11 cellular contexts compared by ENCODE assay signal in the genomic region with DNA sequence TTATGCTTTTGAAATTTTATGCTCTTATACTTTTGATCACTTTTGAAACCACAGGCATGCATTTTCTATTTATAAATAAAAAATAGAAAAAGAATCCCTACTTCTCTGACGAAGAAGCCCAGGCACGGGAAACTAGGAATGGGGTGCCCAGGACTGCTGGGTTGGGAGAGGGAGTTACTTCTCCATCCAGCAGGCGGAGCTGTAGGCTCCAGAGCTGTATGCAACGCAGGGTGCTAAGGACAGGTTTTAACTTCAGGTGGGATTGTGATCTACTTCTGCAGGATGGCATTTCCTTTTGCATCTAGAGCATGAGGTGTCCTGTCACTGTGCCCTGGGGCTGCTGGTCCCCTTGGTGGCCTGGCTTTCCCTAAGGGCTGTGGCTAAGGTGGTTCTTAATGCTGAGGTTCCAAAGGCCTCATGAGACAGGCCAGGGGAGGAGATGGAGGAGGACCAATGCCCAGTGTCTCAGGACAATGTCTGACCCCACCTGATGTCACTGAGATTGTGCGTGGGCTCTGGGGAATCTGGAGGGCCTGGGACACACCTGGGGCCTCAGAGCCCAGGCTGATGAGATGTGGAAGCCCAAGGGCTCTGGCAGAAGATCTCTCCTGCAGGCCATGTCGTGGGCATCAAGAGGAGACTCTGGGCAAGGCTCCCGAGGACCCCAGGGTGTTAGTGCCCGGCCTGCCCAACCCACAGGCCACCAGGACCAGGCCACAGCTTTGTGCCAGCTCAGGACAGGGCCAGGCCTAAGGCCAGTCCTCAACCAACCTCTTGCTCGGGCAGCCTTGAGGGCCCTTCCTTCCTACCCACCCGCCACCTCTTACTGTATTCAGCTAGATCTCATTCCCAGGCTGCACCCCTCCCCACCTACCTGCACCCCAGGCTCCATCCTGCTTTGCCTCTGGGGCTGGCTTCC. TPM values are rescaled to one million over a fixed set of nuclear protein-coding genes. Genes with fewer than 3 reads are reported as not detected.
A peak's percentile ranks its signal among the peaks of the same experiment; 100 is the strongest.
DNase-seq lines count a peak whose midpoint lies in the region; ATAC-seq, FAIRE-seq and TF ChIP-seq lines count a peak whose summit lies in the region.
"Had no signal": no experiment of that assay in that cellular context is flagged by ENCODE, and none has a peak within 500 bp of the region (broad histone marks: within the 10 kb centered on the region; RNA-seq: fewer than 3 reads in every experiment).

No MANE protein-coding gene starts in this region.

- H3K27ac ChIP-seq in DOHH2 (ENCODE audit: low read depth, low read length) (no peak overlapping the region), HepG2 (ENCODE audit: extremely low read length, insufficient read depth, low read length) (no peak overlapping the region)
- H3K27ac ChIP-seq: pancreas had no signal

- H3K4me1 Mint-ChIP-seq in WTC11 = 0 out of 2 replicates have a peak, but pooled peaks cover 5% of the 10 kb centered on the region

- POLR2A ChIA-PET in WTC11 (lab: Charles Lee) = no interaction called here
- POLR2A ChIA-PET in HepG2 (lab: Yijun Ruan, JAX) = interaction anchor here (1.0 to 8.5 kb wide), 4 partner anchors 11 to 24 kb away, joined by 4 to 117 read pairs (median 51); a partner anchor contains a TSS

- H3K4me3 ChIP-seq in DOHH2 (ENCODE audit: low read length) (no peak overlapping the region), HepG2 (replicated peaks in 1 of 3; ENCODE audit: insufficient read depth in 1 of 3, low read depth in 2 of 3, low read length in 3 of 3) (peak overlapping the region in 1 of 3 experiments; percentile 33; a peak in 2 of 6 replicates)
- H3K4me3 ChIP-seq: pancreas had no signal

- TF ChIP-seq POLR2A in HepG2 (IDR thresholded peaks at IDR 0.05; ENCODE audit: insufficient read depth in 1 of 2, low read depth in 2 of 2, low read length in 2 of 2) = no peak

- ATAC-seq in WTC11 (peak; percentile 96), HepG2 (peak; percentile 97), GM21529 (IDR thresholded peaks at IDR 0.05; ENCODE audit: unreplicated experiment) (no peak), GM21723 (IDR thresholded peaks at IDR 0.05; ENCODE audit: unreplicated experiment) (no peak)

- intact Hi-C loops in HepG2 (cut with micrococcal nuclease; ENCODE audit: unreplicated experiment) = loop anchor here (1.0 to 5.0 kb wide), 2 partner anchors 35 to 480 kb away; no protein-coding TSS in a partner anchor

- H3K27ac Mint-ChIP-seq in WTC11 = no peak overlapping the region
- H3K27ac Mint-ChIP-seq: stimulated activated naive CD8-positive, alpha-beta T cell treated with anti-CD3 and anti-CD28 coated beads, Interleukin-15, Interleukin-2, amounts not matched to agents 100 ng/mL and 50 ng/mL, for 24 hours had no signal

- no peaks in the 10 kb centered on the region for H3F3A ChIP-seq in DOHH2 (ENCODE audit: control insufficient read depth, insufficient read depth)

- H2AFZ ChIP-seq in HepG2 (ENCODE audit: low read length) = no peak overlapping the region

- DNase-seq in HT-29 (ENCODE audit: low spot score) (peak; percentile 56), WTC11 (ENCODE audit: low spot score) (peak; percentile 61), HepG2 (ENCODE audit: low spot score) (peak; percentile 57), DMS79 (lab: John Stamatoyannopoulos, UW) (no peak), T1000 (lab: John Stamatoyannopoulos, UW) (no peak)
- DNase-seq: NCI-H524 treated with DMSO at 0.1 percent for 48 hours, pancreas had no signal

- no peaks in the 10 kb centered on the region for H3K9me2 ChIP-seq in DOHH2 (replicated peaks; ENCODE audit: control insufficient read depth, low read length)

- peak; percentile 76 for FAIRE-seq in HepG2 (lab: Jason Lieb, UNC)
- FAIRE-seq: pancreas had no signal

- CTCF ChIA-PET in WTC11 (lab: Charles Lee) (interaction anchor here (0.5 to 2.7 kb wide), 13 partner anchors 9 to 1382 kb away, joined by 3 to 28 read pairs (median 6); no protein-coding TSS in a partner anchor), HepG2 (lab: Yijun Ruan, JAX; ENCODE audit: low intra/inter-chr PET ratio, low total read pairs) (interaction anchor here (0.9 to 2.5 kb wide), 7 partner anchors 9 to 480 kb away, joined by 3 to 11 read pairs (median 6); no protein-coding TSS in a partner anchor)

- H3K36me3 ChIP-seq in DOHH2 (ENCODE audit: control insufficient read depth, low read length) (no peaks in the 10 kb centered on the region), HepG2 (replicated peaks in 1 of 2; ENCODE audit: control insufficient read depth in 1 of 2, insufficient read depth in 2 of 2, low read length in 2 of 2) (no peaks in the 10 kb centered on the region)
- H3K36me3 ChIP-seq: pancreas had no signal

- no peaks in the 10 kb centered on the region for H3K9me3 ChIP-seq in DOHH2 (ENCODE audit: control insufficient read depth, insufficient read depth, low read length)
- H3K9me3 ChIP-seq in HepG2 (ENCODE audit: low read length) = peaks cover 1% of the 10 kb centered on the region; the same call in 1 of the 2 replicates
- H3K9me3 ChIP-seq: pancreas had no signal

- H3K36me3 Mint-ChIP-seq in WTC11 = peaks cover 4% of the 10 kb centered on the region

- no peak overlapping the region; the same call in 1 of the 2 replicates for H3K9ac ChIP-seq in HepG2 (ENCODE audit: insufficient read depth, low read depth, low read length)

- TF ChIP-seq CTCF in DOHH2 (IDR thresholded peaks at IDR 0.05; ENCODE audit: low read depth, low read length, poor library complexity, severe bottlenecking) (peak; percentile 72), WTC11 (IDR thresholded peaks at IDR 0.05) (peak; percentile 57), HepG2 (CRISPR knock-in tag; IDR thresholded peaks at IDR 0.05) (peak; percentile 89)

- TF ChIP-seq EP300 in HepG2 (IDR thresholded peaks at IDR 0.05; ENCODE audit: low read depth in 2 of 2, low read length in 2 of 2) = no peak
- no peak for TF ChIP-seq EP300 in HepG2 (CRISPR knock-in tag; IDR thresholded peaks at IDR 0.05; ENCODE audit: borderline replicate concordance)

- H3K4me1 ChIP-seq in DOHH2 (ENCODE audit: control insufficient read depth, low read length) (no peaks in the 10 kb centered on the region), HepG2 (ENCODE audit: insufficient read depth, low read length) (peaks cover 73% of the 10 kb centered on the region)
- H3K4me1 ChIP-seq: pancreas had no signal

- in situ Hi-C loops in HepG2 (cut with HindIII; ENCODE audit: extremely low pct_ligation_motif_present, low pct_unique_long_range_greater_than_20kb) = no loop called here

- peaks cover 16% of the 10 kb centered on the region for H3K27me3 ChIP-seq in DOHH2 (ENCODE audit: control insufficient read depth, low read length)
- no peaks in the 10 kb centered on the region for H3K27me3 ChIP-seq in HepG2 (ENCODE audit: control insufficient read depth in 1 of 2, insufficient read depth in 2 of 2, low read length in 2 of 2)
- H3K27me3 ChIP-seq: pancreas had no signal

- TF ChIP-seq RAD21 in HepG2 (CRISPR knock-in tag; IDR thresholded peaks at IDR 0.05) = peak; percentile 72

- no peaks in the 10 kb centered on the region; the same call in none of the 2 replicates for H3K27me3 Mint-ChIP-seq in WTC11 (ENCODE audit: low read depth)

- 26% methylated on average over 5 of the region's 10 CpGs for WGBS in HepG2 (ENCODE audit: low lambda C conversion rate)

- no peaks in the 10 kb centered on the region for H4K20me1 ChIP-seq in DOHH2 (ENCODE audit: control insufficient read depth, insufficient read depth, low read depth, low read length)
- no peaks in the 10 kb centered on the region for H4K20me1 ChIP-seq in HepG2 (ENCODE audit: insufficient read depth, low read length)

- no peak overlapping the region for H3K4me2 ChIP-seq in DOHH2 (ENCODE audit: low read length)
- H3K4me2 ChIP-seq in HepG2 (ENCODE audit: low read depth, low read length) = peak overlapping the region; percentile 46

- H3K9me3 Mint-ChIP-seq in WTC11 = peaks cover 30% of the 10 kb centered on the region
- H3K9me3 Mint-ChIP-seq: stimulated activated naive CD8-positive, alpha-beta T cell treated with anti-CD3 and anti-CD28 coated beads, Interleukin-15, Interleukin-2, amounts not matched to agents 100 ng/mL and 50 ng/mL, for 24 hours had no signal

- no peak overlapping the region for H3K4me3 Mint-ChIP-seq in WTC11
- H3K4me3 Mint-ChIP-seq: stimulated activated naive CD8-positive, alpha-beta T cell treated with anti-CD3 and anti-CD28 coated beads, Interleukin-15, Interleukin-2, amounts not matched to agents 100 ng/mL and 50 ng/mL, for 24 hours had no signal

- BruUV-seq in HepG2 (replicated peaks; lab: Mats Ljungman, UMichigan) = no TSS peak

- H3K79me2 ChIP-seq in DOHH2 (ENCODE audit: control insufficient read depth, low read length) (no peaks in the 10 kb centered on the region), HepG2 (ENCODE audit: insufficient read depth, low read length) (no peaks in the 10 kb centered on the region)

RNA-seq across cellular contexts. Expression of a gene that starts 0.5 kb away (rescaled TPM):
- not detected in 2 replicates for total RNA-seq in HT-29 (2014; rRNA removed; shearing (Covaris generic))
- total RNA-seq in WTC11 (2021) = not detected in 3 replicates
- not detected in 2 replicates for total RNA-seq in HepG2 (2016; rRNA removed; fragmentation: Illumina TruSeq; extraction: Trizol)
- not detected in 2 replicates for total RNA-seq in HepG2 (2016; cell fraction: cytosol; rRNA removed; fragmentation: Illumina TruSeq; extraction: Trizol; ENCODE audit: low read depth)
- total RNA-seq in HepG2 (2016; cell fraction: insoluble cytoplasmic fraction; rRNA removed; fragmentation: Illumina TruSeq; extraction: Trizol) = not detected in 2 replicates
- total RNA-seq in HepG2 (2016; cell fraction: membrane; rRNA removed; fragmentation: Illumina TruSeq; extraction: Trizol) = not detected in 2 replicates
- total RNA-seq in HepG2 (2016; cell fraction: nucleus; rRNA removed; fragmentation: Illumina TruSeq; extraction: Trizol) = not detected in 2 replicates
- polyA plus RNA-seq in HepG2 (2011; rRNA removed) = 0.92 and 2.3 TPM in 2 replicates
- polyA plus RNA-seq in HepG2 (2011; cell fraction: cytosol; rRNA removed) = 0.56 and 1.3 TPM in 2 replicates
- polyA plus RNA-seq in HepG2 (2011; cell fraction: nucleus; rRNA removed) = 0.79 and 1.6 TPM in 2 replicates
- 1.8 and 2.3 TPM in 2 replicates for polyA plus RNA-seq in HepG2 (2012)
- polyA plus RNA-seq in HepG2 (2016; cell fraction: cytosol; fragmentation: Illumina TruSeq; extraction: Trizol; ENCODE audit: low read depth) = not detected in 2 replicates
- polyA plus RNA-seq in HepG2 (2016; cell fraction: insoluble cytoplasmic fraction; fragmentation: Illumina TruSeq; extraction: Trizol; ENCODE audit: low read depth) = not detected in 2 replicates
- not detected in 2 replicates for polyA plus RNA-seq in HepG2 (2016; cell fraction: membrane; fragmentation: Illumina TruSeq; extraction: Trizol; ENCODE audit: low read depth)
- not detected in 2 replicates for polyA plus RNA-seq in HepG2 (2016; cell fraction: nucleus; fragmentation: Illumina TruSeq; extraction: Trizol; ENCODE audit: insufficient read depth, low read depth)
- polyA minus RNA-seq in HepG2 (2011; rRNA and poly(A)+ RNA removed; ENCODE audit: low replicate concordance) = 0.34 TPM in 1 of 2 replicates, not detected in the other
- polyA minus RNA-seq in HepG2 (2011; cell fraction: cytosol; rRNA and poly(A)+ RNA removed) = 0.35 and 0.59 TPM in 2 replicates
- polyA minus RNA-seq in HepG2 (2011; cell fraction: nucleus; rRNA and poly(A)+ RNA removed) = 0.26 and 0.75 TPM in 2 replicates
- total RNA-seq: pancreas had no signal
- polyA plus RNA-seq: pancreas had no signal

RNA-seq across cellular contexts. Expression of a gene that starts 15.9 kb away (rescaled TPM):
- total RNA-seq in HT-29 (2014; rRNA removed; shearing (Covaris generic)) = 0.31 TPM in 1 of 2 replicates, not detected in the other
- total RNA-seq in WTC11 (2021) (0.18 to 0.37 TPM in 2 of 3 replicates, not detected in the other), HepG2 (2016; rRNA removed; fragmentation: Illumina TruSeq; extraction: Trizol) (2.8 and 5.4 TPM in 2 replicates)
- total RNA-seq in HepG2 (2016; cell fraction: cytosol; rRNA removed; fragmentation: Illumina TruSeq; extraction: Trizol; ENCODE audit: low read depth) = 1.7 and 1.8 TPM in 2 replicates
- total RNA-seq in HepG2 (2016; cell fraction: insoluble cytoplasmic fraction; rRNA removed; fragmentation: Illumina TruSeq; extraction: Trizol) = 2.3 and 4.6 TPM in 2 replicates
- 2.0 and 3.0 TPM in 2 replicates for total RNA-seq in HepG2 (2016; cell fraction: membrane; rRNA removed; fragmentation: Illumina TruSeq; extraction: Trizol)
- 5.6 and 6.7 TPM in 2 replicates for total RNA-seq in HepG2 (2016; cell fraction: nucleus; rRNA removed; fragmentation: Illumina TruSeq; extraction: Trizol)
- 885 and 989 TPM in 2 replicates for polyA plus RNA-seq in HepG2 (2011; rRNA removed)
- polyA plus RNA-seq in HepG2 (2011; cell fraction: cytosol; rRNA removed) = 891 and 942 TPM in 2 replicates
- 894 and 1,114 TPM in 2 replicates for polyA plus RNA-seq in HepG2 (2011; cell fraction: nucleus; rRNA removed)
- polyA plus RNA-seq in HepG2 (2012) = 2,786 and 3,532 TPM in 2 replicates
- 2.6 and 3.7 TPM in 2 replicates for polyA plus RNA-seq in HepG2 (2016; cell fraction: cytosol; fragmentation: Illumina TruSeq; extraction: Trizol; ENCODE audit: low read depth)
- 3.0 and 3.5 TPM in 2 replicates for polyA plus RNA-seq in HepG2 (2016; cell fraction: insoluble cytoplasmic fraction; fragmentation: Illumina TruSeq; extraction: Trizol; ENCODE audit: low read depth)
- polyA plus RNA-seq in HepG2 (2016; cell fraction: membrane; fragmentation: Illumina TruSeq; extraction: Trizol; ENCODE audit: low read depth) = 3.3 and 3.5 TPM in 2 replicates
- polyA plus RNA-seq in HepG2 (2016; cell fraction: nucleus; fragmentation: Illumina TruSeq; extraction: Trizol; ENCODE audit: insufficient read depth, low read depth) = 15.4 and 16.5 TPM in 2 replicates
- 0.12 and 335 TPM in 2 replicates for polyA minus RNA-seq in HepG2 (2011; rRNA and poly(A)+ RNA removed; ENCODE audit: low replicate concordance)
- 850 and 1,063 TPM in 2 replicates for polyA minus RNA-seq in HepG2 (2011; cell fraction: cytosol; rRNA and poly(A)+ RNA removed)
- 152 and 215 TPM in 2 replicates for polyA minus RNA-seq in HepG2 (2011; cell fraction: nucleus; rRNA and poly(A)+ RNA removed)

RNA-seq across cellular contexts. Expression of a gene that starts 48.7 kb away (rescaled TPM):
- total RNA-seq in HT-29 (2014; rRNA removed; shearing (Covaris generic)) = not detected in 2 replicates
- total RNA-seq in WTC11 (2021) (2.9 to 4.9 TPM (median 4.3 TPM) in 3 replicates), HepG2 (2016; rRNA removed; fragmentation: Illumina TruSeq; extraction: Trizol) (not detected in 2 replicates)
- not detected in 2 replicates for total RNA-seq in HepG2 (2016; cell fraction: cytosol; rRNA removed; fragmentation: Illumina TruSeq; extraction: Trizol; ENCODE audit: low read depth)
- 0.04 TPM in 1 of 2 replicates, not detected in the other for total RNA-seq in HepG2 (2016; cell fraction: insoluble cytoplasmic fraction; rRNA removed; fragmentation: Illumina TruSeq; extraction: Trizol)
- total RNA-seq in HepG2 (2016; cell fraction: membrane; rRNA removed; fragmentation: Illumina TruSeq; extraction: Trizol) = not detected in 2 replicates
- total RNA-seq in HepG2 (2016; cell fraction: nucleus; rRNA removed; fragmentation: Illumina TruSeq; extraction: Trizol) = not detected in 2 replicates
- polyA plus RNA-seq in HepG2 (2011; rRNA removed) = 57.5 and 91.8 TPM in 2 replicates
- 49.1 and 87.6 TPM in 2 replicates for polyA plus RNA-seq in HepG2 (2011; cell fraction: cytosol; rRNA removed)
- polyA plus RNA-seq in HepG2 (2011; cell fraction: nucleus; rRNA removed) = 42.3 and 57.8 TPM in 2 replicates
- polyA plus RNA-seq in HepG2 (2012) = 261 and 275 TPM in 2 replicates
- polyA plus RNA-seq in HepG2 (2016; cell fraction: cytosol; fragmentation: Illumina TruSeq; extraction: Trizol; ENCODE audit: low read depth) = not detected in 2 replicates
- polyA plus RNA-seq in HepG2 (2016; cell fraction: insoluble cytoplasmic fraction; fragmentation: Illumina TruSeq; extraction: Trizol; ENCODE audit: low read depth) = 0.15 TPM in 1 of 2 replicates, not detected in the other
- not detected in 2 replicates for polyA plus RNA-seq in HepG2 (2016; cell fraction: membrane; fragmentation: Illumina TruSeq; extraction: Trizol; ENCODE audit: low read depth)
- polyA plus RNA-seq in HepG2 (2016; cell fraction: nucleus; fragmentation: Illumina TruSeq; extraction: Trizol; ENCODE audit: insufficient read depth, low read depth) = 0.41 TPM in 1 of 2 replicates, not detected in the other
- 32.4 and 48.2 TPM in 2 replicates for polyA minus RNA-seq in HepG2 (2011; rRNA and poly(A)+ RNA removed; ENCODE audit: low replicate concordance)
- polyA minus RNA-seq in HepG2 (2011; cell fraction: cytosol; rRNA and poly(A)+ RNA removed) = 28.6 and 53.0 TPM in 2 replicates
- 15.1 and 33.7 TPM in 2 replicates for polyA minus RNA-seq in HepG2 (2011; cell fraction: nucleus; rRNA and poly(A)+ RNA removed)

Comparison
In these comparisons a context has a peak if more than half of its experiments do, and no peak if none do; other contexts are left out.
1. DNase-seq: peak in HT-29 (single experiment), WTC11 (single experiment) and HepG2 (single experiment); none in DMS79 (single experiment) and T1000 (single experiment).
2. ATAC-seq: peak in WTC11 (single experiment) and HepG2 (single experiment); none in GM21529 (single experiment) and GM21723 (single experiment).
3. Peak in every context shown above with its lines, with median percentiles within 50 percentile points of each other: CTCF ChIP-seq.